ENCODE assay signal across 8 cellular contexts in genomic region chr9:21974542-21975409, GRCh38. TPM values are rescaled to one million over a fixed set of nuclear protein-coding genes. Genes with fewer than 3 reads are reported as not detected.
A peak's percentile ranks its signal among the peaks of the same experiment; 100 is the strongest.
DNase-seq lines count a peak whose midpoint lies in the region; ATAC-seq and TF ChIP-seq lines count a peak whose summit lies in the region.

No MANE protein-coding gene starts in this region.

- H3K27ac ChIP-seq in breast epithelium (no peak overlapping the region), right atrium auricular region (no peak overlapping the region)

- ATAC-seq in HG02973 (IDR thresholded peaks at IDR 0.05; ENCODE audit: unreplicated experiment): peak; percentile 63
- ATAC-seq in sciatic nerve: peak; percentile 75

- CTCF ChIA-PET in MCF 10A (lab: Yijun Ruan, JAX): no interaction called here
- CTCF ChIA-PET in activated naive CD4-positive, alpha-beta T cell treated with anti-CD3 and anti-CD28 coated beads, Interleukin-2, amount 10 ng/mL, durations not matched to agents 7 days and 5 days (lab: Charles Lee): no interaction called here

- no peaks in the 10 kb centered on the region for H3K9me3 ChIP-seq in breast epithelium
- H3K9me3 ChIP-seq in right atrium auricular region: no peaks in the 10 kb centered on the region

- POLR2A ChIA-PET in MCF 10A (lab: Yijun Ruan, JAX): no interaction called here

- no peak for TF ChIP-seq POLR2A in breast epithelium (IDR thresholded peaks at IDR 0.05)

- no peak overlapping the region for H3K4me3 Mint-ChIP-seq in MCF 10A (ENCODE audit: unreplicated experiment)
- H3K4me3 Mint-ChIP-seq in activated naive CD4-positive, alpha-beta T cell treated with anti-CD3 and anti-CD28 coated beads, Interleukin-2, amount 10 ng/mL, durations not matched to agents 7 days and 5 days: peak overlapping the region; percentile 74

- DNase-seq in breast epithelium (ENCODE audit: low spot score in 2 of 2): no peak
- no peak for DNase-seq in MCF 10A (ENCODE audit: unreplicated experiment)
- DNase-seq in NCI-H446 treated with DMSO at 0.1 percent for 48 hours (lab: John Stamatoyannopoulos, UW): peak; percentile 88
- peak; percentile 70 for DNase-seq in activated naive CD4-positive, alpha-beta T cell treated with anti-CD3 and anti-CD28 coated beads, Interleukin-2, amount 10 ng/mL, durations not matched to agents 7 days and 5 days
- no peak for DNase-seq in right atrium auricular region (ENCODE audit: low spot score)
- DNase-seq in sciatic nerve (ENCODE audit: low spot score): no peak
- DNase-seq in anterior cingulate cortex (lab: John Stamatoyannopoulos, UW): no peak

- no peaks in the 10 kb centered on the region for H3K9me3 Mint-ChIP-seq in MCF 10A (ENCODE audit: unreplicated experiment)
- H3K9me3 Mint-ChIP-seq in activated naive CD4-positive, alpha-beta T cell treated with anti-CD3 and anti-CD28 coated beads, Interleukin-2, amount 10 ng/mL, durations not matched to agents 7 days and 5 days: peaks cover 2% of the 10 kb centered on the region

- no peaks in the 10 kb centered on the region for H3K36me3 ChIP-seq in breast epithelium
- no peaks in the 10 kb centered on the region for H3K36me3 ChIP-seq in right atrium auricular region

- H3K27me3 ChIP-seq in breast epithelium: peaks cover 4 to 100% of the 10 kb centered on the region in 2 donors
- H3K27me3 ChIP-seq in right atrium auricular region: peaks cover 57 to 71% of the 10 kb centered on the region in 2 donors

- H3K4me1 Mint-ChIP-seq in MCF 10A (ENCODE audit: insufficient read depth, unreplicated experiment): no peaks in the 10 kb centered on the region
- peaks cover 38% of the 10 kb centered on the region for H3K4me1 Mint-ChIP-seq in activated naive CD4-positive, alpha-beta T cell treated with anti-CD3 and anti-CD28 coated beads, Interleukin-2, amount 10 ng/mL, durations not matched to agents 7 days and 5 days

- TF ChIP-seq CTCF in breast epithelium (IDR thresholded peaks at IDR 0.05) (no peak), MCF 10A (IDR thresholded peaks at IDR 0.05; ENCODE audit: unreplicated experiment) (no peak), right atrium auricular region (IDR thresholded peaks at IDR 0.05) (no peak)

- BruUV-seq in MCF 10A (replicated peaks; lab: Mats Ljungman, UMichigan): no TSS peak

- intact Hi-C loops in breast epithelium (cut with DNase I; ENCODE audit: low total_unique reads): no loop called here
- intact Hi-C loops in MCF 10A (cut with micrococcal nuclease): no loop called here
- intact Hi-C loops in sciatic nerve (cut with DNase I): no loop called here

- no peaks in the 10 kb centered on the region for H3K36me3 Mint-ChIP-seq in MCF 10A (ENCODE audit: insufficient read depth, unreplicated experiment)
- H3K36me3 Mint-ChIP-seq in activated naive CD4-positive, alpha-beta T cell treated with anti-CD3 and anti-CD28 coated beads, Interleukin-2, amount 10 ng/mL, durations not matched to agents 7 days and 5 days: peaks cover 19% of the 10 kb centered on the region

- no peaks in the 10 kb centered on the region for H3K27me3 Mint-ChIP-seq in MCF 10A (ENCODE audit: insufficient read depth, unreplicated experiment)
- peaks cover 95% of the 10 kb centered on the region for H3K27me3 Mint-ChIP-seq in activated naive CD4-positive, alpha-beta T cell treated with anti-CD3 and anti-CD28 coated beads, Interleukin-2, amount 10 ng/mL, durations not matched to agents 7 days and 5 days

- no peak overlapping the region for H3K27ac Mint-ChIP-seq in MCF 10A (ENCODE audit: low read depth, unreplicated experiment)
- H3K27ac Mint-ChIP-seq in activated naive CD4-positive, alpha-beta T cell treated with anti-CD3 and anti-CD28 coated beads, Interleukin-2, amount 10 ng/mL, durations not matched to agents 7 days and 5 days: no peak overlapping the region

- H3K4me1 ChIP-seq in breast epithelium (no peaks in the 10 kb centered on the region), right atrium auricular region (peaks cover 0 to 23% of the 10 kb centered on the region in 2 donors)

- H3K4me3 ChIP-seq in breast epithelium (peak overlapping the region; percentile 24 to 74 (median 47)), right atrium auricular region (peak overlapping the region; percentile 27 to 49)

RNA-seq across cellular contexts. Expression of gene CDKN2A, which starts 19.4 kb away (rescaled TPM):
- 10 to 100 TPM in 1 of 3 donors, 1 to 10 TPM in 1, under 1 TPM in 1; 0.80 to 19.3 (median 3.5) TPM for total RNA-seq in breast epithelium
- total RNA-seq in MCF 10A (2022): not detected in 2 replicates
- total RNA-seq in right atrium auricular region: 1 to 10 TPM in 1 of 2 donors, not detected in 1; 1.3 TPM
- total RNA-seq in sciatic nerve: 1.5 TPM

RNA-seq across cellular contexts. Expression of gene CDKN2B-AS1, which starts 19.8 kb away (rescaled TPM):
- total RNA-seq in breast epithelium (1 to 10 TPM; 1.3 to 4.6 (median 3.2) TPM), MCF 10A (2022) (not detected in 2 replicates), right atrium auricular region (not detected), sciatic nerve (1.4 TPM)

RNA-seq across cellular contexts. Expression of gene CDKN2B, which starts 34.3 kb away (rescaled TPM):
- total RNA-seq in breast epithelium (10 to 100 TPM in 2 of 3 donors, 1 to 10 TPM in 1; 7.3 to 70.1 (median 18.4) TPM), MCF 10A (2022) (not detected in 2 replicates), right atrium auricular region (1 to 10 TPM; 2.5 to 3.9 TPM), sciatic nerve (4.0 TPM)

Comparison
In these comparisons a context has a peak if more than half of its experiments do, and no peak if none do; other contexts are left out.
1. DNase-seq: peak in NCI-H446 treated with DMSO at 0.1 percent for 48 hours (single experiment) and activated naive CD4-positive, alpha-beta T cell treated with anti-CD3 and anti-CD28 coated beads, Interleukin-2, amount 10 ng/mL, durations not matched to agents 7 days and 5 days (single experiment); none in breast epithelium (0 of 2), MCF 10A (single experiment), right atrium auricular region (single experiment), sciatic nerve (single experiment) and anterior cingulate cortex (0 of 58).